18 cellular contexts compared by ENCODE assay signal in the genomic region with DNA sequence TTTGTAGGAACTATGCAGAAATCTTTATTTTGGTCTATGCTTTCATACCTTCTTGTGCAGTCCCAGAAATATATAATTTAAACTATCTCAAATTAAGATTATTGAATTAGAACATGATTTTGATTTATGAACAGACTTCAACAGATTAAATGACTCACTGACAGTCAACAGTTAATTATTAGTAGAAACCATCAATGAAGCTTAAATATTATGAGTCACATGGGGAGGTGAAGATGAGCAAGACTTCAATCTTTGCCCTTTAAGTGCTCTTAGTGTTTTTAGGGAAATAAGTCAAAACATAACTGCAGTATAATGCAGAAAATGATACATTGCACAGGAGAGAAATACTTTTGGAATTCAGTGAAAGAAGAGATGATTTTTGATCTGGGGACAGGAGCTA.
"Had no signal": no experiment of that assay in that cellular context is flagged by ENCODE, and none has a peak within 500 bp of the region (broad histone marks: within the 10 kb centered on the region; RNA-seq: fewer than 3 reads in every experiment).

No MANE protein-coding gene starts in this region.

- H3K27me3 ChIP-seq: esophagus squamous epithelium, suprapubic skin, upper lobe of left lung had no signal

- H3K4me3 ChIP-seq: cardiac muscle cell, esophagus squamous epithelium, left ventricle myocardium inferior, psoas muscle, suprapubic skin, upper lobe of left lung had no signal

- H3K4me1 ChIP-seq: esophagus squamous epithelium, left ventricle myocardium inferior, psoas muscle, suprapubic skin, upper lobe of left lung had no signal

- H3K4me1 Mint-ChIP-seq: activated CD4-positive, alpha-beta T cell treated with anti-CD3 and anti-CD28 coated beads, Interleukin-2, amount 10 ng/mL, durations not matched to agents 24 days and 14 days; memory B cell had no signal

- H3K4me3 Mint-ChIP-seq: activated CD4-positive, alpha-beta T cell treated with anti-CD3 and anti-CD28 coated beads, Interleukin-2, amount 10 ng/mL, durations not matched to agents 24 days and 14 days; activated T-helper 1 cell treated with anti-CD3 and anti-CD28 coated beads, Interleukin-12 subunit alpha, Interleukin-12 subunit beta, Interleukin-2, Interleukin-4 antibody, amounts not matched to agents 30 ng/mL and 10 ng/mL and 1 ng/mL, durations not matched to agents 14 hours and 24 hours and 36 hours; memory B cell; natural killer cell treated with Interleukin-12 subunit alpha and Interleukin-12 subunit beta and Interleukin-15 and Interleukin-18, amount 100 ng/mL, for 72 hours had no signal

- FAIRE-seq: astrocyte, colon, frontal cortex had no signal

- H3K36me3 Mint-ChIP-seq: memory B cell; natural killer cell treated with Interleukin-12 subunit alpha and Interleukin-12 subunit beta and Interleukin-15 and Interleukin-18, amount 100 ng/mL, for 72 hours had no signal

- DNase-seq: activated CD4-positive, alpha-beta T cell treated with anti-CD3 and anti-CD28 coated beads, Interleukin-2, amount 10 ng/mL, durations not matched to agents 24 days and 14 days; activated naive CD4-positive, alpha-beta T cell treated with Interleukin-2 at 50 U/mL for 16 hours; esophagus squamous epithelium; islet precursor cell; left ventricle myocardium inferior; psoas muscle; stimulated activated CD4-positive, alpha-beta T cell treated with anti-CD3 and anti-CD28 coated beads, Interleukin-2, amount 100 ng/mL, for 24 hours; stimulated activated naive CD4-positive, alpha-beta T cell; upper lobe of left lung had no signal

- H3K27ac ChIP-seq: cardiac muscle cell, esophagus squamous epithelium, left ventricle myocardium inferior, psoas muscle, suprapubic skin, upper lobe of left lung had no signal

- ATAC-seq: natural killer cell treated with Interleukin-12 subunit alpha and Interleukin-12 subunit beta and Interleukin-15 and Interleukin-18, amount 100 ng/mL, for 72 hours; psoas muscle; sciatic nerve had no signal

- H3K27ac Mint-ChIP-seq: activated CD4-positive, alpha-beta T cell treated with anti-CD3 and anti-CD28 coated beads, Interleukin-2, amount 10 ng/mL, durations not matched to agents 24 days and 14 days; activated T-helper 1 cell treated with anti-CD3 and anti-CD28 coated beads, Interleukin-12 subunit alpha, Interleukin-12 subunit beta, Interleukin-2, Interleukin-4 antibody, amounts not matched to agents 30 ng/mL and 10 ng/mL and 1 ng/mL, durations not matched to agents 14 hours and 24 hours and 36 hours; memory B cell; natural killer cell treated with Interleukin-12 subunit alpha and Interleukin-12 subunit beta and Interleukin-15 and Interleukin-18, amount 100 ng/mL, for 72 hours had no signal

- H3K9me3 ChIP-seq: esophagus squamous epithelium, left ventricle myocardium inferior, psoas muscle, suprapubic skin, upper lobe of left lung had no signal

- H3K36me3 ChIP-seq: cardiac muscle cell, esophagus squamous epithelium, left ventricle myocardium inferior, suprapubic skin, upper lobe of left lung had no signal

- H3K9me3 Mint-ChIP-seq: activated CD4-positive, alpha-beta T cell treated with anti-CD3 and anti-CD28 coated beads, Interleukin-2, amount 10 ng/mL, durations not matched to agents 24 days and 14 days; activated T-helper 1 cell treated with anti-CD3 and anti-CD28 coated beads, Interleukin-12 subunit alpha, Interleukin-12 subunit beta, Interleukin-2, Interleukin-4 antibody, amounts not matched to agents 30 ng/mL and 10 ng/mL and 1 ng/mL, durations not matched to agents 14 hours and 24 hours and 36 hours; memory B cell had no signal

- H3K27me3 Mint-ChIP-seq: activated CD4-positive, alpha-beta T cell treated with anti-CD3 and anti-CD28 coated beads, Interleukin-2, amount 10 ng/mL, durations not matched to agents 24 days and 14 days had no signal
